1 cellular context compared by ENCODE assay signal in genomic region chr7:40623863-40624262, GRCh38.
TF ChIP-seq lines count a peak whose summit lies in the region.

No MANE protein-coding gene starts in this region.

TF ChIP-seq in HepG2, 621 proteins besides CTCF, POLR2A, EP300 and RAD21 (continued from another document):
- no peak for TF ChIP-seq ATRX (CRISPR knock-in tag; IDR thresholded peaks at IDR 0.05; ENCODE audit: borderline replicate concordance)
